In the genomic region with DNA sequence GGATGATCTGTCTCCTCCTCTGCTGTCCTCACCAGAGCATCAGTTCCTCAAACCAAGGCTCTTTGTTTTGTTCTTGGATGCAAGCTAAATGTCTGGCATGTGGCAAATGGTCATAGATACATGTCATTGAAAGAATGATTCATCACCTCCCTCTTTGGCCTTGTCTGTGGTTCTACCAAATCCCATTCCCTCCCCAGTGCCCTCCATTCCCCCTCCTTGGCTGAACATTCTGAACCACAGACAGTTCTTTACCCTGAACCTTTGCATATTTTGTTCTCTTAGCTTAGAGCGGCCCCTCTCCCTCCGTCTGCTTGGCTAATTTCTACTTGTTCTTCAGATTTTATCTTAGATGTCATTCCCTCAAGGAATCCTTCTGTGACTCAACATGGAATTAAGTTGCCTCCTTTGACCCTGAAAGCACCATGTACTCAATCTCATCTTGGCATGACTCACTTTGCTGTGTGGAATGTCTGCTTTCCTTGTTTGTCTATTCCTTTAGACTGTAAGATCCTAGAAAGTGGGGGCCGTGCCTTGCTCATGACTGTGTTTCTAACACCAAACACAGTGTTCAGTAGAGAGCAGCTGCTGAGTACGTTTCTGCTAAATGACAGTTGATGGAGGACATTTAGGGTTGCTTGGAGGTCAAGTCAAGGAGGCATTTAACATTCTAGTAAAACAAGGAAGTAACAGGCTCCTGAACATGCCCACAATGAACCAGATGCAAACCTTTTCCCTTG, we compare ENCODE assay signal across 8 cellular contexts. TPM values are rescaled to one million over a fixed set of nuclear protein-coding genes. Genes with fewer than 3 reads are reported as not detected.
DNase-seq lines count a peak whose midpoint lies in the region; ATAC-seq, FAIRE-seq and TF ChIP-seq lines count a peak whose summit lies in the region.

No MANE protein-coding gene starts in this region.

- FAIRE-seq in keratinocyte (lab: Jason Lieb, UNC): peak; percentile 92

- H3K9me2 ChIP-seq in GM23338 (ENCODE audit: insufficient read depth): peaks cover 8% of the 10 kb centered on the region; the same call in 1 of the 2 replicates

- peaks cover 10 to 18% of the 10 kb centered on the region in 2 donors for H3K36me3 Mint-ChIP-seq in activated T-cell treated with anti-CD3 and anti-CD28 coated beads, Interleukin-2, amount 50 U/mL, for 72 hours (ENCODE audit: insufficient read depth in 2 of 2)
- H3K36me3 Mint-ChIP-seq in activated naive CD8-positive, alpha-beta T cell treated with anti-CD3 and anti-CD28 coated beads, Interleukin-2, amount 10 ng/mL, durations not matched to agents 7 days and 5 days: peaks cover 44% of the 10 kb centered on the region
- H3K36me3 Mint-ChIP-seq in GM23338 (ENCODE audit: low read depth): no peaks in the 10 kb centered on the region

- no peak overlapping the region for H3K27ac Mint-ChIP-seq in activated T-cell treated with anti-CD3 and anti-CD28 coated beads, Interleukin-2, amount 50 U/mL, for 72 hours
- peak overlapping the region; percentile 27 for H3K27ac Mint-ChIP-seq in activated naive CD8-positive, alpha-beta T cell treated with anti-CD3 and anti-CD28 coated beads, Interleukin-2, amount 10 ng/mL, durations not matched to agents 7 days and 5 days
- no peak overlapping the region for H3K27ac Mint-ChIP-seq in GM23338

- peak overlapping the region; percentile 47 to 80 for H3K4me3 Mint-ChIP-seq in activated T-cell treated with anti-CD3 and anti-CD28 coated beads, Interleukin-2, amount 50 U/mL, for 72 hours
- H3K4me3 Mint-ChIP-seq in activated naive CD8-positive, alpha-beta T cell treated with anti-CD3 and anti-CD28 coated beads, Interleukin-2, amount 10 ng/mL, durations not matched to agents 7 days and 5 days: peak overlapping the region; percentile 57
- H3K4me3 Mint-ChIP-seq in GM23338: no peak overlapping the region

- H3K4me3 ChIP-seq in keratinocyte (ENCODE audit: control insufficient read depth in 2 of 3, extremely low read depth in 1 of 3, insufficient read depth in 2 of 3, low read depth in 1 of 3, low read length in 3 of 3): no peak overlapping the region
- no peak overlapping the region for H3K4me3 ChIP-seq in tibial artery
- no peak overlapping the region for H3K4me3 ChIP-seq in GM23338

- H4K20me1 ChIP-seq in keratinocyte (ENCODE audit: control insufficient read depth, extremely low read depth, insufficient read depth, low read length): no peaks in the 10 kb centered on the region
- H4K20me1 ChIP-seq in GM23338 (replicated peaks; ENCODE audit: insufficient read depth): no peaks in the 10 kb centered on the region

- no peak for ATAC-seq in activated T-cell treated with anti-CD3 and anti-CD28 coated beads, Interleukin-2, amount 50 U/mL, for 72 hours (replicated peaks in 1 of 2)
- peak; percentile 1 for ATAC-seq in activated naive CD8-positive, alpha-beta T cell treated with anti-CD3 and anti-CD28 coated beads, Interleukin-2, amount 10 ng/mL, durations not matched to agents 7 days and 5 days (ENCODE audit: low read depth)
- ATAC-seq in HG02970 (IDR thresholded peaks at IDR 0.05; ENCODE audit: low FRiP score, unreplicated experiment) (no peak), GM19324 (IDR thresholded peaks at IDR 0.05; ENCODE audit: low FRiP score, unreplicated experiment) (no peak), GM23338 (no peak)

- no peak overlapping the region for H3K9ac ChIP-seq in keratinocyte (ENCODE audit: control insufficient read depth, extremely low read depth, insufficient read depth, low read length)

- TF ChIP-seq CTCF in keratinocyte (optimal IDR thresholded peaks at IDR 0.05 in 1 of 3, IDR thresholded peaks at IDR 0.05 in 1 of 3, conservative IDR thresholded peaks at IDR 0.05 in 1 of 3; ENCODE audit: extremely low read depth in 1 of 3, insufficient read depth in 2 of 3, low read length in 3 of 3): no peak
- no peak for TF ChIP-seq CTCF in tibial artery (IDR thresholded peaks at IDR 0.05)
- TF ChIP-seq CTCF in GM23338 (conservative IDR thresholded peaks at IDR 0.05; ENCODE audit: low read depth in 2 of 2): no peak

- dilution Hi-C loops in keratinocyte (cut with MboI; ENCODE audit: extremely low pct_ligation_motif_present, low sequenced_read_pairs): no loop called here

- H3F3A ChIP-seq in GM23338 (replicated peaks; ENCODE audit: low read depth): no peaks in the 10 kb centered on the region

- no peak for DNase-seq in activated T-cell treated with anti-CD3 and anti-CD28 coated beads, Interleukin-2, amount 50 U/mL, for 72 hours
- no peak for DNase-seq in activated T-cell treated with anti-CD3 and anti-CD28 coated beads, Interleukin-2, amount 50 U/mL, for 48 hours
- no peak for DNase-seq in activated naive CD8-positive, alpha-beta T cell treated with anti-CD3 and anti-CD28 coated beads, Interleukin-2, amount 10 ng/mL, durations not matched to agents 7 days and 5 days
- DNase-seq in keratinocyte (ENCODE audit: low read depth, low spot score) (peak; percentile 75), tibial artery (peak; percentile 78 to 82), GM23338 (ENCODE audit: low spot score) (no peak)

- peaks cover 10% of the 10 kb centered on the region for H3K27me3 Mint-ChIP-seq in activated T-cell treated with anti-CD3 and anti-CD28 coated beads, Interleukin-2, amount 50 U/mL, for 72 hours (ENCODE audit: low read depth)
- H3K27me3 Mint-ChIP-seq in activated naive CD8-positive, alpha-beta T cell treated with anti-CD3 and anti-CD28 coated beads, Interleukin-2, amount 10 ng/mL, durations not matched to agents 7 days and 5 days: no peaks in the 10 kb centered on the region
- no peaks in the 10 kb centered on the region for H3K27me3 Mint-ChIP-seq in GM23338 (ENCODE audit: insufficient read depth, low read depth, poor library complexity)

- peaks cover 76% of the 10 kb centered on the region for H3K4me1 Mint-ChIP-seq in activated T-cell treated with anti-CD3 and anti-CD28 coated beads, Interleukin-2, amount 50 U/mL, for 72 hours (ENCODE audit: low read depth)
- H3K4me1 Mint-ChIP-seq in activated naive CD8-positive, alpha-beta T cell treated with anti-CD3 and anti-CD28 coated beads, Interleukin-2, amount 10 ng/mL, durations not matched to agents 7 days and 5 days: peaks cover 57% of the 10 kb centered on the region
- H3K4me1 Mint-ChIP-seq in GM23338: peaks cover 18% of the 10 kb centered on the region

- no peaks in the 10 kb centered on the region for H3K36me3 ChIP-seq in keratinocyte (ENCODE audit: control insufficient read depth in 2 of 2, extremely low read depth in 1 of 2, insufficient read depth in 2 of 2, low read length in 2 of 2)
- no peaks in the 10 kb centered on the region for H3K36me3 ChIP-seq in tibial artery
- no peaks in the 10 kb centered on the region for H3K36me3 ChIP-seq in GM23338 (ENCODE audit: insufficient read depth)

- no peaks in the 10 kb centered on the region for H3K9me3 Mint-ChIP-seq in activated T-cell treated with anti-CD3 and anti-CD28 coated beads, Interleukin-2, amount 50 U/mL, for 72 hours
- H3K9me3 Mint-ChIP-seq in activated naive CD8-positive, alpha-beta T cell treated with anti-CD3 and anti-CD28 coated beads, Interleukin-2, amount 10 ng/mL, durations not matched to agents 7 days and 5 days: no peaks in the 10 kb centered on the region
- H3K9me3 Mint-ChIP-seq in GM23338: no peaks in the 10 kb centered on the region

- H3K9me1 ChIP-seq in keratinocyte (ENCODE audit: control insufficient read depth, extremely low read depth, insufficient read depth, low read length): peaks cover 2% of the 10 kb centered on the region

- H3K79me2 ChIP-seq in keratinocyte (ENCODE audit: control insufficient read depth, insufficient read depth, low read length) (no peaks in the 10 kb centered on the region), GM23338 (replicated peaks; ENCODE audit: insufficient read depth) (no peaks in the 10 kb centered on the region)

- H3K27me3 ChIP-seq in keratinocyte (ENCODE audit: control insufficient read depth, extremely low read depth, insufficient read depth, low read length): no peaks in the 10 kb centered on the region
- no peaks in the 10 kb centered on the region for H3K27me3 ChIP-seq in tibial artery
- no peaks in the 10 kb centered on the region for H3K27me3 ChIP-seq in GM23338 (ENCODE audit: insufficient read depth)

- H3K27ac ChIP-seq in keratinocyte (ENCODE audit: control insufficient read depth, insufficient read depth, low read length): peak overlapping the region; percentile 52
- H3K27ac ChIP-seq in tibial artery: peak overlapping the region; percentile 74 to 76
- H3K27ac ChIP-seq in GM23338 (ENCODE audit: low read depth): no peak overlapping the region

- H2AFZ ChIP-seq in keratinocyte (ENCODE audit: control insufficient read depth, low read length) (no peak overlapping the region), GM23338 (no peak overlapping the region)

- H3K9me3 ChIP-seq in keratinocyte (ENCODE audit: control insufficient read depth, low read depth, low read length) (no peaks in the 10 kb centered on the region), tibial artery (no peaks in the 10 kb centered on the region)

- H3K4me1 ChIP-seq in keratinocyte (ENCODE audit: control insufficient read depth, extremely low read depth, insufficient read depth, low read length) (peaks cover 37% of the 10 kb centered on the region), tibial artery (peaks cover 3 to 54% (median 37%) of the 10 kb centered on the region in 4 donors), GM23338 (ENCODE audit: insufficient read depth) (no peaks in the 10 kb centered on the region)

- peak overlapping the region; percentile 64 for H3K4me2 ChIP-seq in keratinocyte (ENCODE audit: control insufficient read depth, extremely low read depth, insufficient read depth, low read depth, low read length)
- H3K4me2 ChIP-seq in GM23338: no peak overlapping the region

- intact Hi-C loops in tibial artery (cut with DNase I; ENCODE audit: low total_unique reads): no loop called here

- POLR2A ChIA-PET in activated naive CD8-positive, alpha-beta T cell treated with anti-CD3 and anti-CD28 coated beads, Interleukin-2, amount 10 ng/mL, durations not matched to agents 7 days and 5 days (lab: Charles Lee): interaction anchor here (0.6 to 0.7 kb wide), 3 partner anchors 8 to 249 kb away, joined by 3 to 4 read pairs (median 4); partner anchors contain the start of gene ALOX5AP

RNA-seq across cellular contexts. Expression of gene ALOX5AP, which starts 8.1 kb away (rescaled TPM):
- total RNA-seq in activated T-cell treated with anti-CD3 and anti-CD28 coated beads, Interleukin-2, amount 50 U/mL, for 72 hours: 10 to 100 TPM; 56.3 to 72.3 TPM
- total RNA-seq in activated naive CD8-positive, alpha-beta T cell treated with anti-CD3 and anti-CD28 coated beads, Interleukin-2, amount 10 ng/mL, durations not matched to agents 7 days and 5 days: 10 to 100 TPM; 61.3 to 63.3 TPM
- polyA plus RNA-seq in keratinocyte (0.31 to 0.98 TPM (median 0.62 TPM) in 3 replicates), GM23338 (2016; fragmentation: Nextera tagmentation; extraction: Ambion mirVana) (0.23 TPM in 1 of 2 replicates, not detected in the other)
- polyA plus RNA-seq in keratinocyte (2011; ENCODE audit: low read depth): not detected
- 0.45 and 0.96 TPM in 2 replicates for polyA plus RNA-seq in keratinocyte (2011; cell fraction: cytosol; rRNA removed)
- 0.64 and 0.98 TPM in 2 replicates for polyA plus RNA-seq in keratinocyte (2011; cell fraction: nucleus; rRNA removed)
- polyA plus RNA-seq in keratinocyte (2012; ENCODE audit: low replicate concordance): 0.20 and 0.22 TPM in 2 replicates
- polyA minus RNA-seq in keratinocyte: 0.40 to 1.5 TPM in 2 of 3 replicates, not detected in the other
- not detected for polyA minus RNA-seq in keratinocyte (2011; cell fraction: cytosol; rRNA and poly(A)+ RNA removed)
- polyA minus RNA-seq in keratinocyte (2011; cell fraction: nucleus; rRNA and poly(A)+ RNA removed): not detected in 2 replicates
- total RNA-seq in GM23338 (2014; rRNA removed; shearing (Covaris generic)): not detected in 2 replicates

Comparison
In these comparisons a context has a peak if more than half of its experiments do, and no peak if none do; other contexts are left out.
1. DNase-seq: peak in keratinocyte (single experiment) and tibial artery (2 of 2); none in activated T-cell treated with anti-CD3 and anti-CD28 coated beads, Interleukin-2, amount 50 U/mL, for 72 hours (0 of 2), activated T-cell treated with anti-CD3 and anti-CD28 coated beads, Interleukin-2, amount 50 U/mL, for 48 hours (0 of 2), activated naive CD8-positive, alpha-beta T cell treated with anti-CD3 and anti-CD28 coated beads, Interleukin-2, amount 10 ng/mL, durations not matched to agents 7 days and 5 days (single experiment) and GM23338 (single experiment).
2. RNA of gene ALOX5AP, which starts 8.1 kb away (total RNA-seq): 56.3 to 72.3 TPM in activated T-cell treated with anti-CD3 and anti-CD28 coated beads, Interleukin-2, amount 50 U/mL, for 72 hours and 61.3 to 63.3 TPM in activated naive CD8-positive, alpha-beta T cell treated with anti-CD3 and anti-CD28 coated beads, Interleukin-2, amount 10 ng/mL, durations not matched to agents 7 days and 5 days; not detected in GM23338; every median in the first group is over 10 times any median in the second.